12 cellular contexts compared by ENCODE assay signal in the genomic region with DNA sequence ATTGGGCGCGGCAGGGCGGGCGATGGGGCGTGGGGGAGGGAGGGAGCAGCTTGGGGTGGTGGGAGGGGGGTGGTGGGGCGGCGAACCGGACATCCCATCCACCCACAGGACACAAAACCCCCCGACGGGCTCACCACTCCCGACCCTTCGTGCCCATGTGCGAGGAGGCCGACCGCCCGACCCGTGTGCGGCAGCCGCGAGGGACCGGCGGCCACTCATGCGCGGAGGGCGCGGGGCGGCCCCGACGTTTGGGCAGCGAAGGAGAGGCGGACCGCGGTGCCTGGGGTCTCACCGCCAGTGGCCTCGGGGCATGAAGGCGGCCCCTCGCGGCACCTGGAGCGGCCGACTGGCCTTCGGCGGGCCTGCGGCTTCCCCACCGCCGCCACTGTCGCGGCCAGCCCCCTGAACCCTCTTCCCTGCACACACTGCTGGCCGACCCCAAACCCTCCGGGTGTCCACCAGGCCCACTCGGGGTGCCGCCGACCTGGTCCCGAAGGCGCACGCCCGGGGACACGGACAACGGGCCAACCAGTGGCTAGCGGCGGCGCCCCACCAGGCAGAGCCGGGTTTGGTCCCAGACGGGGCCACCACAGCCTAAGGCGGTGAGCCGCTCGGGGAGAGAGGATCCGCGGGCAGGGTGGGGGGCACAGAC.
"Had no signal": no experiment of that assay in that cellular context is flagged by ENCODE, and none has a peak within 500 bp of the region (broad histone marks: within the 10 kb centered on the region; RNA-seq: fewer than 3 reads in every experiment).

No MANE protein-coding gene starts in this region.

- ATAC-seq: activated naive CD4-positive, alpha-beta T cell treated with anti-CD3 and anti-CD28 coated beads, Interleukin-2, amount 50 U/mL, for 72 hours; left colon; T-helper 17 cell had no signal

- DNase-seq: activated B cell treated with CpG ODN at 0.5 μM for 24 hours; activated CD4-positive, alpha-beta T cell treated with anti-CD3 and anti-CD28 coated beads, Interleukin-2, amount 10 ng/mL, durations not matched to agents 7 days and 5 days; amniotic stem cell; brain microvascular endothelial cell; foreskin melanocyte; left colon; stimulated activated CD4-positive, alpha-beta T cell treated with anti-CD3 and anti-CD28 coated beads, Interleukin-15, amount 100 ng/mL, for 24 hours; stimulated activated CD4-positive, alpha-beta T cell treated with anti-CD3 and anti-CD28 coated beads, Interleukin-4, amount 100 ng/mL, for 24 hours; T-helper 17 cell had no signal

- H3K27ac Mint-ChIP-seq: activated B cell treated with CpG ODN at 0.5 μM for 24 hours, nephron, T-helper 17 cell had no signal

- H3K4me3 Mint-ChIP-seq: activated B cell treated with CpG ODN at 0.5 μM for 24 hours; activated CD4-positive, alpha-beta T cell treated with anti-CD3 and anti-CD28 coated beads, Interleukin-2, amount 10 ng/mL, durations not matched to agents 7 days and 5 days; nephron had no signal

- H3K36me3 ChIP-seq: brain microvascular endothelial cell, tibial nerve had no signal

- H3K27ac ChIP-seq: brain microvascular endothelial cell, tibial nerve had no signal

- H3K4me1 Mint-ChIP-seq: activated B cell treated with CpG ODN at 0.5 μM for 24 hours; activated CD4-positive, alpha-beta T cell treated with anti-CD3 and anti-CD28 coated beads, Interleukin-2, amount 10 ng/mL, durations not matched to agents 7 days and 5 days; nephron; T-helper 17 cell had no signal
